ENCODE assay signal across 14 cellular contexts in genomic region chr5:43233946-43234345, GRCh38. TPM values are rescaled to one million over a fixed set of nuclear protein-coding genes. Genes with fewer than 3 reads are reported as not detected.
DNase-seq lines count a peak whose midpoint lies in the region; ATAC-seq and TF ChIP-seq lines count a peak whose summit lies in the region.
"Had no signal": no experiment of that assay in that cellular context is flagged by ENCODE, and none has a peak within 500 bp of the region (broad histone marks: within the 10 kb centered on the region; RNA-seq: fewer than 3 reads in every experiment).

No MANE protein-coding gene starts in this region.

- DNase-seq in mesenteric fat pad (ENCODE audit: low spot score) (no peak), suprapubic skin (ENCODE audit: low spot score in 2 of 2) (no peak)
- DNase-seq in activated CD4-positive, alpha-beta memory T cell treated with anti-CD3 and anti-CD28 coated beads for 36 hours, result no peak
- no peak for DNase-seq in natural killer cell treated with Interleukin-12 subunit alpha and Interleukin-12 subunit beta and Interleukin-15 and Interleukin-18, amount 100 ng/mL, for 72 hours (ENCODE audit: low spot score)
- DNase-seq: NCI-H2171 treated with DMSO at 0.1 percent for 48 hours; PC-3; stimulated activated CD4-positive, alpha-beta T cell treated with anti-CD3 and anti-CD28 coated beads, Interleukin-1b, Interleukin-23, amount 100 ng/mL, for 48 hours; stimulated activated naive CD4-positive, alpha-beta T cell; T-helper 17 cell had no signal

- TF ChIP-seq POLR2A in suprapubic skin (IDR thresholded peaks at IDR 0.05), result no peak

- CTCF ChIA-PET in activated CD4-positive, alpha-beta memory T cell treated with anti-CD3 and anti-CD28 coated beads for 36 hours (lab: Charles Lee), result interaction anchor here (1.0 to 1.8 kb wide), 2 partner anchors 41 to 72 kb away, joined by 3 to 4 read pairs; no protein-coding TSS in a partner anchor

- peak; percentile 78 for ATAC-seq in GM18502 (IDR thresholded peaks at IDR 0.05; ENCODE audit: poor library complexity, unreplicated experiment)
- peak; percentile 81 for ATAC-seq in GM19395 (IDR thresholded peaks at IDR 0.05; ENCODE audit: unreplicated experiment)
- peak; percentile 72 for ATAC-seq in HG02852 (IDR thresholded peaks at IDR 0.05; ENCODE audit: unreplicated experiment)
- ATAC-seq in natural killer cell treated with Interleukin-12 subunit alpha and Interleukin-12 subunit beta and Interleukin-15 and Interleukin-18, amount 100 ng/mL, for 72 hours, result no peak
- ATAC-seq: PC-3, T-helper 17 cell had no signal

- H3K4me3 ChIP-seq in suprapubic skin, result no peak overlapping the region
- H3K4me3 ChIP-seq: coronary artery had no signal

- POLR2A ChIA-PET in activated CD4-positive, alpha-beta memory T cell treated with anti-CD3 and anti-CD28 coated beads for 36 hours (lab: Charles Lee), result no interaction called here

- peaks cover 5% of the 10 kb centered on the region for H3K4me1 Mint-ChIP-seq in activated CD4-positive, alpha-beta memory T cell treated with anti-CD3 and anti-CD28 coated beads for 36 hours (ENCODE audit: low read depth)
- H3K4me1 Mint-ChIP-seq in natural killer cell treated with Interleukin-12 subunit alpha and Interleukin-12 subunit beta and Interleukin-15 and Interleukin-18, amount 100 ng/mL, for 72 hours (ENCODE audit: low read depth in 2 of 2), result peaks cover 0 to 4% of the 10 kb centered on the region in 2 donors

- H3K9me3 ChIP-seq in KOPT-K1 (ENCODE audit: insufficient read depth, low read length, poor library complexity, severe bottlenecking), result no peaks in the 10 kb centered on the region
- no peaks in the 10 kb centered on the region for H3K9me3 ChIP-seq in suprapubic skin

- H3K27me3 Mint-ChIP-seq in activated CD4-positive, alpha-beta memory T cell treated with anti-CD3 and anti-CD28 coated beads for 36 hours, result no peaks in the 10 kb centered on the region
- H3K27me3 Mint-ChIP-seq in natural killer cell treated with Interleukin-12 subunit alpha and Interleukin-12 subunit beta and Interleukin-15 and Interleukin-18, amount 100 ng/mL, for 72 hours, result peaks cover 0 to 5% of the 10 kb centered on the region in 2 donors

- H3K27ac ChIP-seq in KOPT-K1 (ENCODE audit: low read depth, low read length, poor library complexity, severe bottlenecking) (peak overlapping the region; percentile 67), suprapubic skin (no peak overlapping the region)
- H3K27ac ChIP-seq: coronary artery had no signal

- no peak for TF ChIP-seq EP300 in suprapubic skin (IDR thresholded peaks at IDR 0.05)

- no peaks in the 10 kb centered on the region for H3K4me1 ChIP-seq in suprapubic skin

- H3K4me3 Mint-ChIP-seq in activated CD4-positive, alpha-beta memory T cell treated with anti-CD3 and anti-CD28 coated beads for 36 hours, result no peak overlapping the region
- H3K4me3 Mint-ChIP-seq in natural killer cell treated with Interleukin-12 subunit alpha and Interleukin-12 subunit beta and Interleukin-15 and Interleukin-18, amount 100 ng/mL, for 72 hours, result no peak overlapping the region
- H3K4me3 Mint-ChIP-seq: T-helper 17 cell had no signal

- 67% methylated on average over 3 of the region's 3 CpGs for WGBS in suprapubic skin

- no peaks in the 10 kb centered on the region for H3K36me3 Mint-ChIP-seq in activated CD4-positive, alpha-beta memory T cell treated with anti-CD3 and anti-CD28 coated beads for 36 hours
- H3K36me3 Mint-ChIP-seq in natural killer cell treated with Interleukin-12 subunit alpha and Interleukin-12 subunit beta and Interleukin-15 and Interleukin-18, amount 100 ng/mL, for 72 hours, result no peaks in the 10 kb centered on the region

- TF ChIP-seq CTCF in suprapubic skin (IDR thresholded peaks at IDR 0.05), result no peak

- H3K27ac Mint-ChIP-seq in activated CD4-positive, alpha-beta memory T cell treated with anti-CD3 and anti-CD28 coated beads for 36 hours, result no peak overlapping the region
- H3K27ac Mint-ChIP-seq in natural killer cell treated with Interleukin-12 subunit alpha and Interleukin-12 subunit beta and Interleukin-15 and Interleukin-18, amount 100 ng/mL, for 72 hours, result no peak overlapping the region
- H3K27ac Mint-ChIP-seq: T-helper 17 cell had no signal

- no peaks in the 10 kb centered on the region for H3K27me3 ChIP-seq in suprapubic skin

- intact Hi-C loops in activated CD4-positive, alpha-beta memory T cell treated with anti-CD3 and anti-CD28 coated beads for 36 hours (cut with micrococcal nuclease), result loop anchor here (5.0 to 10.0 kb wide), 3 partner anchors 42 to 251 kb away; partner anchors contain the start of genes HMGCS1, NIM1K and TMEM267

- no peaks in the 10 kb centered on the region for H3K9me3 Mint-ChIP-seq in activated CD4-positive, alpha-beta memory T cell treated with anti-CD3 and anti-CD28 coated beads for 36 hours
- no peaks in the 10 kb centered on the region for H3K9me3 Mint-ChIP-seq in natural killer cell treated with Interleukin-12 subunit alpha and Interleukin-12 subunit beta and Interleukin-15 and Interleukin-18, amount 100 ng/mL, for 72 hours

- H3K36me3 ChIP-seq in KOPT-K1 (ENCODE audit: insufficient read depth, low read length) (no peaks in the 10 kb centered on the region), suprapubic skin (no peaks in the 10 kb centered on the region)

RNA-seq across cellular contexts. Expression of gene NIM1K, which starts 41.9 kb away (rescaled TPM):
- total RNA-seq in mesenteric fat pad (0.58 TPM), suprapubic skin (1 to 10 TPM in 2 of 4 donors, under 1 TPM in 2; 0.45 to 3.0 (median 1.2) TPM)
- total RNA-seq in activated CD4-positive, alpha-beta memory T cell treated with anti-CD3 and anti-CD28 coated beads for 36 hours, result under 1 TPM; 0.75 to 1.00 TPM
- total RNA-seq in natural killer cell treated with Interleukin-12 subunit alpha and Interleukin-12 subunit beta and Interleukin-15 and Interleukin-18, amount 100 ng/mL, for 72 hours, result 1 to 10 TPM; 2.5 to 2.9 TPM

Comparison
In these comparisons a context has a peak if more than half of its experiments do, and no peak if none do; other contexts are left out.
1. ATAC-seq: peak in GM18502 (single experiment), GM19395 (single experiment) and HG02852 (single experiment); none in natural killer cell treated with Interleukin-12 subunit alpha and Interleukin-12 subunit beta and Interleukin-15 and Interleukin-18, amount 100 ng/mL, for 72 hours (0 of 2).